ENCODE assay signal across 8 cellular contexts in genomic region chr20:54980321-54980960, GRCh38.
DNase-seq lines count a peak whose midpoint lies in the region; ATAC-seq and TF ChIP-seq lines count a peak whose summit lies in the region.
"Had no signal": no experiment of that assay in that cellular context is flagged by ENCODE, and none has a peak within 500 bp of the region (broad histone marks: within the 10 kb centered on the region; RNA-seq: fewer than 3 reads in every experiment).

No MANE protein-coding gene starts in this region.

- H3K4me2 ChIP-seq in parathyroid adenoma (ENCODE audit: low read length): no peak overlapping the region

- H3K27me3 Mint-ChIP-seq in brain: no peaks in the 10 kb centered on the region

- no peaks in the 10 kb centered on the region for H3K36me3 Mint-ChIP-seq in brain

- no peaks in the 10 kb centered on the region for H3K9me3 ChIP-seq in parathyroid adenoma (ENCODE audit: control insufficient read depth, low read length)

- no peak overlapping the region for H3K4me3 ChIP-seq in parathyroid adenoma (ENCODE audit: low read depth, low read length)

- no peak overlapping the region for H3K9ac ChIP-seq in parathyroid adenoma

- peaks cover 0 to 17% (median 0%) of the 10 kb centered on the region in 5 experiments for H3K9me3 Mint-ChIP-seq in brain

- no peak overlapping the region for H2AFZ ChIP-seq in parathyroid adenoma

- H3K36me3 ChIP-seq in parathyroid adenoma (ENCODE audit: control insufficient read depth, insufficient read depth, low read length): no peaks in the 10 kb centered on the region

- no peak overlapping the region for H3K4me3 Mint-ChIP-seq in brain

- TF ChIP-seq CTCF in brain (conservative IDR thresholded peaks at IDR 0.05) (peak; percentile 49 to 73), parathyroid adenoma (IDR thresholded peaks at IDR 0.05) (peak; percentile 8)

- H3K27me3 ChIP-seq in parathyroid adenoma (ENCODE audit: control insufficient read depth, insufficient read depth, low read length): no peaks in the 10 kb centered on the region

- ATAC-seq in GM19025 (IDR thresholded peaks at IDR 0.05; ENCODE audit: low read depth, unreplicated experiment): peak; percentile 56
- no peak for ATAC-seq in HG02623 (IDR thresholded peaks at IDR 0.05; ENCODE audit: unreplicated experiment)

- H3K27ac ChIP-seq in parathyroid adenoma: no peak overlapping the region

- no peaks in the 10 kb centered on the region for H3K79me2 ChIP-seq in parathyroid adenoma

- H3K27ac Mint-ChIP-seq in brain: peak overlapping the region in 1 of 5 experiments; percentile 18

- no peaks in the 10 kb centered on the region for H3K4me1 ChIP-seq in parathyroid adenoma

- peaks cover 13% of the 10 kb centered on the region for H3K4me1 Mint-ChIP-seq in brain

- DNase-seq in NCI-H1105 treated with DMSO at 0.1 percent for 48 hours (lab: John Stamatoyannopoulos, UW) (peak; percentile 26), GDM1 (lab: John Stamatoyannopoulos, UW) (no peak)
- DNase-seq in activated CD4-positive, alpha-beta T cell treated with anti-CD3 and anti-CD28 coated beads for 48 hours: no peak
- DNase-seq: stimulated activated CD4-positive, alpha-beta T cell treated with anti-CD3 and anti-CD28 coated beads, Interleukin-2, amount 100 ng/mL, for 48 hours had no signal
